Comparison of ENCODE assay signal across 16 cellular contexts in the genomic region with DNA sequence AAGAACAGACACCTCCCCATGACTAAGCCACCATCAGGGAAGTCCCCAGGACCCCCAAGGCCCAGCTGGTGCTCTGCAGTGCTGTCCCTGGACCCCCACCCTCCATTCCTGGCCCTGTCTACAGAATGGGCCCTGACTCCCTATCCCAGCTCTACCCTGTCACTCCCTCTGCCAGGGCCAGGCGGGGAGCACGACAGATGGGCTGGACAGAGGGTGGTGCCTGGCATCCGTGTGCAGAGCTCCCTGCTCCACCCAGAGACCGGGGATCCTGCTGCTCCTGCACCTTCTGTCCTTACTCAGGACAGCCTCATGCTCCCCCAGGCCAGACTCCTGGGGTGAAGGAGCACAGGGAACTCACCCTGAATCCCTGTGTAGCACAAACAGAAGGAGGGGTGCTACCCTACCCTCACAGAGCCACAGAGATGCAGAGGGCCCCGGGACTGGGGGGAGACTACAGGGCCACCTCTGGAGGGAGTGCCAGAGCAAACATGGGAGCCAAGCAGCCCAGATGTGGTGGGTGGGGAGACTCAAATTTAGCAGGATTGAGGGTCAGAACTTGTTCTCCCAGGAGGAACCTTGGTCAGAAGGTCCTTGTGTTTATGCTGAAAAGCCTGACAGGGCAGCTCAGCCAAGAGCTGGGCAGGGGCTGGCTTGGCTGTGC. TPM values are rescaled to one million over a fixed set of nuclear protein-coding genes. Genes with fewer than 3 reads are reported as not detected.
DNase-seq lines count a peak whose midpoint lies in the region; ATAC-seq and FAIRE-seq lines count a peak whose summit lies in the region.
"Had no signal": no experiment of that assay in that cellular context is flagged by ENCODE, and none has a peak within 500 bp of the region (broad histone marks: within the 10 kb centered on the region; RNA-seq: fewer than 3 reads in every experiment).

No MANE protein-coding gene starts in this region.

- peak overlapping the region; percentile 60 for H3K4me3 Mint-ChIP-seq in activated naive CD4-positive, alpha-beta T cell treated with anti-CD3 and anti-CD28 coated beads, Interleukin-2, amount 10 ng/mL, durations not matched to agents 7 days and 5 days
- no peak overlapping the region for H3K4me3 Mint-ChIP-seq in activated naive CD4-positive, alpha-beta T cell treated with anti-CD3 and anti-CD28 coated beads for 36 hours
- peak overlapping the region; percentile 56 to 69 (median 67) for H3K4me3 Mint-ChIP-seq in T-cell

- H3K27ac ChIP-seq in small intestine (ENCODE audit: low read depth in 1 of 2, low read length in 1 of 2) = no peak overlapping the region
- H3K27ac ChIP-seq: brain microvascular endothelial cell, neutrophil, suprapubic skin had no signal

- no peak overlapping the region for H3K4me3 ChIP-seq in small intestine (ENCODE audit: low read depth in 1 of 2, low read length in 2 of 2)
- H3K4me3 ChIP-seq: suprapubic skin had no signal

- no peaks in the 10 kb centered on the region for H3K9me3 Mint-ChIP-seq in activated naive CD4-positive, alpha-beta T cell treated with anti-CD3 and anti-CD28 coated beads, Interleukin-2, amount 10 ng/mL, durations not matched to agents 7 days and 5 days
- H3K9me3 Mint-ChIP-seq in activated naive CD4-positive, alpha-beta T cell treated with anti-CD3 and anti-CD28 coated beads for 36 hours = no peaks in the 10 kb centered on the region
- H3K9me3 Mint-ChIP-seq in T-cell = no peaks in the 10 kb centered on the region
- H3K9me3 Mint-ChIP-seq: activated CD4-positive, alpha-beta T cell treated with anti-CD3 and anti-CD28 coated beads, Interleukin-2, amount 10 ng/mL, durations not matched to agents 24 days and 14 days had no signal

- WGBS in small intestine, 3 donors = 25 to 65% (median 44%) methylated on average over 5 of the region's 5 CpGs

- H3K36me3 ChIP-seq in small intestine (ENCODE audit: control insufficient read depth in 2 of 2, insufficient read depth in 2 of 2, low read length in 2 of 2) = no peaks in the 10 kb centered on the region
- H3K36me3 ChIP-seq: brain microvascular endothelial cell, neutrophil, suprapubic skin had no signal

- H3K27me3 ChIP-seq in small intestine (ENCODE audit: control insufficient read depth in 2 of 2, insufficient read depth in 2 of 2, low read length in 2 of 2) = no peaks in the 10 kb centered on the region
- H3K27me3 ChIP-seq: suprapubic skin had no signal

- no peaks in the 10 kb centered on the region for H3K36me3 Mint-ChIP-seq in activated naive CD4-positive, alpha-beta T cell treated with anti-CD3 and anti-CD28 coated beads, Interleukin-2, amount 10 ng/mL, durations not matched to agents 7 days and 5 days
- H3K36me3 Mint-ChIP-seq in activated naive CD4-positive, alpha-beta T cell treated with anti-CD3 and anti-CD28 coated beads for 36 hours (ENCODE audit: low read depth) = no peaks in the 10 kb centered on the region
- H3K36me3 Mint-ChIP-seq in T-cell = no peaks in the 10 kb centered on the region

- no peaks in the 10 kb centered on the region for H3K9me3 ChIP-seq in small intestine (ENCODE audit: control insufficient read depth, low read depth)
- H3K9me3 ChIP-seq: neutrophil, suprapubic skin had no signal

- DNase-seq in activated naive CD4-positive, alpha-beta T cell treated with anti-CD3 and anti-CD28 coated beads, Interleukin-2, amount 10 ng/mL, durations not matched to agents 7 days and 5 days = no peak
- DNase-seq in activated naive CD4-positive, alpha-beta T cell treated with anti-CD3 and anti-CD28 coated beads for 36 hours = no peak
- no peak for DNase-seq in T-cell
- DNase-seq in left colon = peak; percentile 44 to 45
- peak; percentile 45 for DNase-seq in small intestine
- DNase-seq in SW480 (ENCODE audit: low spot score) = no peak
- DNase-seq in kidney tubule cell (ENCODE audit: low spot score) = no peak
- DNase-seq in H4 (ENCODE audit: low spot score) = no peak
- DNase-seq: activated CD4-positive, alpha-beta T cell treated with anti-CD3 and anti-CD28 coated beads, Interleukin-2, amount 10 ng/mL, durations not matched to agents 24 days and 14 days; brain microvascular endothelial cell; DMS153; kidney glomerular epithelial cell; NCI-H1048; stimulated activated CD4-positive, alpha-beta T cell treated with anti-CD3 and anti-CD28 coated beads, Interleukin-12 subunit alpha, Interleukin-12 subunit beta, amount 100 ng/mL, for 4 hours had no signal

- intact Hi-C loops in activated naive CD4-positive, alpha-beta T cell treated with anti-CD3 and anti-CD28 coated beads for 36 hours (cut with micrococcal nuclease) = no loop called here
- intact Hi-C loops in left colon (cut with DNase I, micrococcal nuclease) = loop anchor here in 1 of 2 donors (10.0 kb wide), 1 partner anchor 50 kb away; no protein-coding TSS in a partner anchor

- peaks cover 56% of the 10 kb centered on the region for H3K27me3 Mint-ChIP-seq in activated naive CD4-positive, alpha-beta T cell treated with anti-CD3 and anti-CD28 coated beads, Interleukin-2, amount 10 ng/mL, durations not matched to agents 7 days and 5 days
- peaks cover 11% of the 10 kb centered on the region for H3K27me3 Mint-ChIP-seq in activated naive CD4-positive, alpha-beta T cell treated with anti-CD3 and anti-CD28 coated beads for 36 hours (ENCODE audit: low read depth)
- peaks cover 0 to 2% of the 10 kb centered on the region in 2 donors for H3K27me3 Mint-ChIP-seq in T-cell

- H3K4me1 Mint-ChIP-seq in activated naive CD4-positive, alpha-beta T cell treated with anti-CD3 and anti-CD28 coated beads, Interleukin-2, amount 10 ng/mL, durations not matched to agents 7 days and 5 days = peaks cover 11% of the 10 kb centered on the region
- peaks cover 9% of the 10 kb centered on the region for H3K4me1 Mint-ChIP-seq in activated naive CD4-positive, alpha-beta T cell treated with anti-CD3 and anti-CD28 coated beads for 36 hours (ENCODE audit: low read depth)
- peaks cover 0 to 14% (median 3%) of the 10 kb centered on the region in 3 donors for H3K4me1 Mint-ChIP-seq in T-cell

- peaks cover 0 to 2% of the 10 kb centered on the region in 2 donors for H3K4me1 ChIP-seq in small intestine (ENCODE audit: control insufficient read depth in 2 of 2, insufficient read depth in 1 of 2, low read depth in 1 of 2, low read length in 1 of 2)

- no peak for FAIRE-seq in small intestine (lab: Jason Lieb, UNC)

- CTCF ChIA-PET in activated naive CD4-positive, alpha-beta T cell treated with anti-CD3 and anti-CD28 coated beads, Interleukin-2, amount 10 ng/mL, durations not matched to agents 7 days and 5 days (lab: Charles Lee) = interaction anchor here (1.2 to 4.5 kb wide), 6 partner anchors 13 to 61 kb away, joined by 3 to 28 read pairs (median 4); no protein-coding TSS in a partner anchor
- CTCF ChIA-PET in activated naive CD4-positive, alpha-beta T cell treated with anti-CD3 and anti-CD28 coated beads for 36 hours (lab: Charles Lee) = interaction anchor here (0.6 to 3.6 kb wide), 5 partner anchors 45 to 401 kb away, joined by 3 to 13 read pairs (median 4); no protein-coding TSS in a partner anchor
- CTCF ChIA-PET in T-cell (lab: Charles Lee) = no interaction called here

- H3K27ac Mint-ChIP-seq in activated naive CD4-positive, alpha-beta T cell treated with anti-CD3 and anti-CD28 coated beads, Interleukin-2, amount 10 ng/mL, durations not matched to agents 7 days and 5 days = no peak overlapping the region
- no peak overlapping the region for H3K27ac Mint-ChIP-seq in activated naive CD4-positive, alpha-beta T cell treated with anti-CD3 and anti-CD28 coated beads for 36 hours
- no peak overlapping the region for H3K27ac Mint-ChIP-seq in T-cell
- H3K27ac Mint-ChIP-seq: activated CD4-positive, alpha-beta T cell treated with anti-CD3 and anti-CD28 coated beads, Interleukin-2, amount 10 ng/mL, durations not matched to agents 24 days and 14 days had no signal

- POLR2A ChIA-PET in T-cell (lab: Charles Lee) = no interaction called here

- ATAC-seq in T-cell (replicated peaks in 1 of 4) (no peak), left colon (peak; percentile 64)

RNA-seq across cellular contexts. Expression of a gene that starts 2.0 kb away (rescaled TPM):
- 1 to 10 TPM; 2.0 to 2.6 TPM for total RNA-seq in activated naive CD4-positive, alpha-beta T cell treated with anti-CD3 and anti-CD28 coated beads for 36 hours
- total RNA-seq in T-cell (1 to 10 TPM; 2.5 to 8.6 (median 6.4) TPM), left colon (10 to 100 TPM; 12.2 to 13.0 TPM)
- polyA plus RNA-seq in small intestine = 10 to 100 TPM in 1 of 3 donors, 1 to 10 TPM in 2; 2.2 to 11.7 (median 2.9) TPM
- total RNA-seq in H4 (2014; rRNA removed; shearing (Covaris generic)) = 0.58 and 1.8 TPM in 2 replicates

RNA-seq across cellular contexts. Expression of a gene that starts 6.3 kb away (rescaled TPM):
- total RNA-seq in activated naive CD4-positive, alpha-beta T cell treated with anti-CD3 and anti-CD28 coated beads for 36 hours = 10 to 100 TPM; 16.0 to 19.0 TPM
- total RNA-seq in T-cell = 10 to 100 TPM; 29.9 to 48.4 (median 43.7) TPM
- 10 to 100 TPM; 28.7 to 29.9 TPM for total RNA-seq in left colon
- polyA plus RNA-seq in small intestine = 10 to 100 TPM; 19.0 to 23.3 (median 22.7) TPM
- total RNA-seq in H4 (2014; rRNA removed; shearing (Covaris generic)) = 20.6 and 29.3 TPM in 2 replicates

Comparison
In these comparisons a context has a peak if more than half of its experiments do, and no peak if none do; other contexts are left out.
1. DNase-seq: peak in left colon (2 of 2) and small intestine (single experiment); none in activated naive CD4-positive, alpha-beta T cell treated with anti-CD3 and anti-CD28 coated beads, Interleukin-2, amount 10 ng/mL, durations not matched to agents 7 days and 5 days (single experiment), activated naive CD4-positive, alpha-beta T cell treated with anti-CD3 and anti-CD28 coated beads for 36 hours (single experiment), T-cell (0 of 34), SW480 (single experiment), kidney tubule cell (single experiment) and H4 (single experiment).
2. CTCF ChIA-PET loops: an anchor here in activated naive CD4-positive, alpha-beta T cell treated with anti-CD3 and anti-CD28 coated beads, Interleukin-2, amount 10 ng/mL, durations not matched to agents 7 days and 5 days (1.2 to 4.5 kb wide) and activated naive CD4-positive, alpha-beta T cell treated with anti-CD3 and anti-CD28 coated beads for 36 hours (0.6 to 3.6 kb wide); none called in T-cell.